In the genomic region with DNA sequence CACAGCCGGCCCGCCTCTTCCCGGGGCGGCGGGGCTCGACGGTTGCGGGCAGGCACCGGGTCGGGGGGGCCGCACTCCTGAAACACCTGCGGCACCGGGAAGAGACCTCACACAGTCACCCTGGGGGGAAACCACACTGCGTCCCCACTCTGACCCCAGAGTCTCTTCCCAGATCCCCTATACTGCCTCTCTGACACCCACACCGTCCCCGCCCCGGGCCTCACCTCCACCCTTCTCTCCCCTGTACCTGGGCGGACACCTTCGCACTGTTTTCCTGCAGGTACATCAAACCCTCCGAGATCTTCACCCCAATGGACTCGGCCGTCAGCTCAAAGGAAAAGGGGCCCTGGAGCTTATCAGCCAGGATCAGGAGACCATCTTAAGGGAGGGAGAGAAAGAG, we compare ENCODE assay signal across 10 cellular contexts. TPM values are rescaled to one million over a fixed set of nuclear protein-coding genes. Genes with fewer than 3 reads are reported as not detected.
A peak's percentile ranks its signal among the peaks of the same experiment; 100 is the strongest.
DNase-seq lines count a peak whose midpoint lies in the region; ATAC-seq and TF ChIP-seq lines count a peak whose summit lies in the region.
"Had no signal": no experiment of that assay in that cellular context is flagged by ENCODE, and none has a peak within 500 bp of the region (broad histone marks: within the 10 kb centered on the region; RNA-seq: fewer than 3 reads in every experiment).

No MANE protein-coding gene starts in this region.

- H3K27ac Mint-ChIP-seq in CD4-positive, alpha-beta memory T cell: peak overlapping the region in 5 of 7 donors; percentile 40 to 81 (median 53)
- H3K27ac Mint-ChIP-seq in endothelial cell (ENCODE audit: unreplicated experiment) (no peak overlapping the region), osteocyte (ENCODE audit: unreplicated experiment) (no peak overlapping the region)

- H3K27me3 Mint-ChIP-seq in CD4-positive, alpha-beta memory T cell: peaks cover 2 to 4% of the 10 kb centered on the region in 2 donors
- H3K27me3 Mint-ChIP-seq in endothelial cell (ENCODE audit: unreplicated experiment) (peaks cover 33% of the 10 kb centered on the region), osteocyte (ENCODE audit: unreplicated experiment) (peaks cover 7% of the 10 kb centered on the region)

- H2AFZ ChIP-seq in PC-3 (ENCODE audit: low read length): 0 out of 2 replicates have a peak overlapping the region, but pooled peaks have one; percentile 64

- H3K4me1 Mint-ChIP-seq in CD4-positive, alpha-beta memory T cell: peaks cover 37 to 66% (median 50%) of the 10 kb centered on the region in 4 donors
- H3K4me1 Mint-ChIP-seq in endothelial cell (ENCODE audit: unreplicated experiment): peaks cover 42% of the 10 kb centered on the region
- peaks cover 34% of the 10 kb centered on the region for H3K4me1 Mint-ChIP-seq in osteocyte (ENCODE audit: unreplicated experiment)

- no peaks in the 10 kb centered on the region for H4K20me1 ChIP-seq in PC-3 (ENCODE audit: low read length)

- no TSS peak for BruUV-seq in PC-3 (replicated peaks; lab: Mats Ljungman, UMichigan)

- H3K4me3 ChIP-seq in CD4-positive, alpha-beta memory T cell (ENCODE audit: low read length in 2 of 2): no peak overlapping the region
- H3K4me3 ChIP-seq in PC-3 (ENCODE audit: low read length): peak overlapping the region; percentile 61; the same call in 1 of the 2 replicates

- no peaks in the 10 kb centered on the region for H3K9me2 ChIP-seq in PC-3 (replicated peaks; ENCODE audit: low read length)

- no peaks in the 10 kb centered on the region for H3K9me3 Mint-ChIP-seq in CD4-positive, alpha-beta memory T cell
- H3K9me3 Mint-ChIP-seq in endothelial cell (ENCODE audit: unreplicated experiment) (no peaks in the 10 kb centered on the region), osteocyte (ENCODE audit: unreplicated experiment) (no peaks in the 10 kb centered on the region)

- H3K36me3 Mint-ChIP-seq in CD4-positive, alpha-beta memory T cell: peaks cover 0 to 1% of the 10 kb centered on the region in 2 donors
- peaks cover 20% of the 10 kb centered on the region for H3K36me3 Mint-ChIP-seq in endothelial cell (ENCODE audit: low read depth, unreplicated experiment)
- H3K36me3 Mint-ChIP-seq in osteocyte (ENCODE audit: unreplicated experiment): peaks cover 4% of the 10 kb centered on the region

- intact Hi-C loops in CD4-positive, alpha-beta memory T cell (cut with micrococcal nuclease): no loop called here
- intact Hi-C loops in PC-3 (cut with micrococcal nuclease): no loop called here

- no peaks in the 10 kb centered on the region for H3K79me2 ChIP-seq in PC-3 (ENCODE audit: low read length)

- no peaks in the 10 kb centered on the region for H3K9me3 ChIP-seq in CD4-positive, alpha-beta memory T cell (ENCODE audit: control insufficient read depth in 1 of 2, low read length in 2 of 2)
- no peaks in the 10 kb centered on the region for H3K9me3 ChIP-seq in PC-3 (ENCODE audit: low read length)

- peak overlapping the region; percentile 67 to 89 (median 82) for H3K4me3 Mint-ChIP-seq in CD4-positive, alpha-beta memory T cell
- H3K4me3 Mint-ChIP-seq in endothelial cell (ENCODE audit: unreplicated experiment): peak overlapping the region; percentile 42
- peak overlapping the region; percentile 39 for H3K4me3 Mint-ChIP-seq in osteocyte (ENCODE audit: unreplicated experiment)

- H3F3A ChIP-seq in PC-3 (ENCODE audit: low read length, unreplicated experiment): no peaks in the 10 kb centered on the region

- peak overlapping the region; percentile 83; the same call in 1 of the 2 replicates for H3K4me2 ChIP-seq in PC-3 (ENCODE audit: low read length)

- ATAC-seq in PC-3: no peak
- ATAC-seq in omental fat pad (ENCODE audit: low FRiP score): no peak
- ATAC-seq in GM21360 (IDR thresholded peaks at IDR 0.05; ENCODE audit: unreplicated experiment): no peak

- no peak overlapping the region for H3K9ac ChIP-seq in PC-3 (ENCODE audit: low read length)

- H3K4me1 ChIP-seq in CD4-positive, alpha-beta memory T cell (ENCODE audit: insufficient read depth, low read length): peaks cover 52% of the 10 kb centered on the region
- peaks cover 14% of the 10 kb centered on the region; the same call in 1 of the 2 replicates for H3K4me1 ChIP-seq in PC-3 (ENCODE audit: insufficient read depth, low read length)

- DNase-seq in CD4-positive, alpha-beta memory T cell: peak in 1 of 5 donors; percentile 52
- DNase-seq in PC-3: no peak
- no peak for DNase-seq in endothelial cell (ENCODE audit: low spot score)
- DNase-seq in osteocyte (ENCODE audit: extremely low spot score, unreplicated experiment): no peak
- no peak for DNase-seq in omental fat pad (ENCODE audit: low spot score)
- DNase-seq in stimulated activated CD4-positive, alpha-beta T cell treated with anti-CD3 and anti-CD28 coated beads, Interleukin-1b, Interleukin-23, amount 100 ng/mL, for 48 hours: no peak
- DNase-seq in occipital lobe (lab: John Stamatoyannopoulos, UW): no peak
- DNase-seq: EL, NCI-H2107 had no signal

- no peaks in the 10 kb centered on the region for H3K36me3 ChIP-seq in CD4-positive, alpha-beta memory T cell (ENCODE audit: insufficient read depth, low read length)
- no peaks in the 10 kb centered on the region for H3K36me3 ChIP-seq in PC-3 (ENCODE audit: low read depth, low read length)

- CTCF ChIA-PET in CD4-positive, alpha-beta memory T cell (lab: Charles Lee; ENCODE audit: partially characterized antibody): interaction anchor here (1.1 to 2.1 kb wide), 2 partner anchors 39 to 46 kb away, joined by 5 to 6 read pairs; no protein-coding TSS in a partner anchor
- CTCF ChIA-PET in PC-3 (lab: Charles Lee): no interaction called here

- TF ChIP-seq CTCF in PC-3 (conservative IDR thresholded peaks at IDR 0.05; ENCODE audit: low read depth, low read length) (no peak), endothelial cell (IDR thresholded peaks at IDR 0.05; ENCODE audit: unreplicated experiment) (no peak), osteocyte (IDR thresholded peaks at IDR 0.05) (no peak), omental fat pad (IDR thresholded peaks at IDR 0.05) (no peak)

- H3K27me3 ChIP-seq in CD4-positive, alpha-beta memory T cell (ENCODE audit: insufficient read depth, low read length): no peaks in the 10 kb centered on the region
- H3K27me3 ChIP-seq in PC-3 (ENCODE audit: low read length): no peaks in the 10 kb centered on the region

- POLR2A ChIA-PET in CD4-positive, alpha-beta memory T cell (lab: Charles Lee; ENCODE audit: partially characterized antibody): interaction anchor here (0.9 to 2.4 kb wide), 6 partner anchors 9 to 52 kb away, joined by 3 to 14 read pairs (median 6); a partner anchor contains a TSS
- POLR2A ChIA-PET in PC-3 (lab: Charles Lee; ENCODE audit: unreplicated experiment): no interaction called here

- no peak overlapping the region for H3K27ac ChIP-seq in CD4-positive, alpha-beta memory T cell (ENCODE audit: low read depth, low read length)
- no peak overlapping the region for H3K27ac ChIP-seq in PC-3 (ENCODE audit: low read length)

RNA-seq across cellular contexts. Expression of a gene that starts 3.4 kb away (rescaled TPM):
- total RNA-seq in CD4-positive, alpha-beta memory T cell: 1 to 10 TPM; 8.0 to 8.9 TPM
- 1 to 10 TPM; 2.3 to 5.0 TPM for polyA plus RNA-seq in CD4-positive, alpha-beta memory T cell
- total RNA-seq in PC-3 (2014; rRNA removed): 0.23 and 1.1 TPM in 2 replicates
- 4.4 TPM for total RNA-seq in endothelial cell (ENCODE audit: unreplicated experiment)
- total RNA-seq in osteocyte: 2.9 and 3.6 TPM in 2 replicates
- total RNA-seq in omental fat pad: 1 to 10 TPM in 2 of 4 donors, under 1 TPM in 2; 0.75 to 2.2 (median 1.1) TPM
- 2.3 TPM for total RNA-seq in occipital lobe

RNA-seq across cellular contexts. Expression of a gene that starts 5.3 kb away (rescaled TPM):
- total RNA-seq in CD4-positive, alpha-beta memory T cell: 10 to 100 TPM; 11.8 to 12.5 TPM
- polyA plus RNA-seq in CD4-positive, alpha-beta memory T cell: under 1 TPM in 1 of 2 donors, not detected in 1; 0.73 TPM
- total RNA-seq in PC-3 (2014; rRNA removed): 1.6 and 2.3 TPM in 2 replicates
- 27.2 TPM for total RNA-seq in endothelial cell (ENCODE audit: unreplicated experiment)
- 8.1 and 12.6 TPM in 2 replicates for total RNA-seq in osteocyte
- total RNA-seq in omental fat pad: under 1 TPM in 1 of 4 donors, not detected in 3; 0.48 TPM
- total RNA-seq in occipital lobe: 71.9 TPM

RNA-seq across cellular contexts. Expression of a gene that starts 5.9 kb away (rescaled TPM):
- total RNA-seq in CD4-positive, alpha-beta memory T cell: 1 to 10 TPM; 6.5 to 7.7 TPM
- 1 to 10 TPM; 1.6 to 3.7 TPM for polyA plus RNA-seq in CD4-positive, alpha-beta memory T cell
- 0.07 and 1.2 TPM in 2 replicates for total RNA-seq in PC-3 (2014; rRNA removed)
- 1.9 TPM for total RNA-seq in endothelial cell (ENCODE audit: unreplicated experiment)
- total RNA-seq in osteocyte: 1.0 and 1.5 TPM in 2 replicates
- total RNA-seq in omental fat pad: 1 to 10 TPM in 1 of 4 donors, under 1 TPM in 3; 0.28 to 1.7 (median 0.85) TPM
- total RNA-seq in occipital lobe: 0.78 TPM

RNA-seq across cellular contexts. Expression of a gene that starts 13.3 kb away (rescaled TPM):
- total RNA-seq in CD4-positive, alpha-beta memory T cell: 10 to 100 TPM; 68.7 to 73.0 TPM
- 1 to 10 TPM; 1.4 to 5.5 TPM for polyA plus RNA-seq in CD4-positive, alpha-beta memory T cell
- total RNA-seq in PC-3 (2014; rRNA removed) (19.2 and 20.3 TPM in 2 replicates), endothelial cell (ENCODE audit: unreplicated experiment) (30.2 TPM), osteocyte (18.2 and 20.3 TPM in 2 replicates), omental fat pad (10 to 100 TPM in 2 of 4 donors, 1 to 10 TPM in 2; 5.7 to 13.2 (median 10.6) TPM), occipital lobe (8.0 TPM)

RNA-seq across cellular contexts. Expression of a gene that starts 23.1 kb away (rescaled TPM):
- total RNA-seq in CD4-positive, alpha-beta memory T cell: 100 to 1,000 TPM; 178 to 189 TPM
- 100 to 1,000 TPM; 423 to 501 TPM for polyA plus RNA-seq in CD4-positive, alpha-beta memory T cell
- total RNA-seq in PC-3 (2014; rRNA removed): 107 and 146 TPM in 2 replicates
- 68.6 TPM for total RNA-seq in endothelial cell (ENCODE audit: unreplicated experiment)
- 111 and 123 TPM in 2 replicates for total RNA-seq in osteocyte
- total RNA-seq in omental fat pad: 100 to 1,000 TPM; 183 to 194 (median 184) TPM
- total RNA-seq in occipital lobe: 22.6 TPM

Comparison
In these comparisons a context has a peak if more than half of its experiments do, and no peak if none do; other contexts are left out.
1. H3K27ac Mint-ChIP-seq: peak in CD4-positive, alpha-beta memory T cell (5 of 7); none in endothelial cell (single experiment) and osteocyte (single experiment).
2. Peak in every context shown above with its lines, with median percentiles within 50 percentile points of each other: H3K4me3 Mint-ChIP-seq.